ENCODE assay signal across 12 cellular contexts in the genomic region with DNA sequence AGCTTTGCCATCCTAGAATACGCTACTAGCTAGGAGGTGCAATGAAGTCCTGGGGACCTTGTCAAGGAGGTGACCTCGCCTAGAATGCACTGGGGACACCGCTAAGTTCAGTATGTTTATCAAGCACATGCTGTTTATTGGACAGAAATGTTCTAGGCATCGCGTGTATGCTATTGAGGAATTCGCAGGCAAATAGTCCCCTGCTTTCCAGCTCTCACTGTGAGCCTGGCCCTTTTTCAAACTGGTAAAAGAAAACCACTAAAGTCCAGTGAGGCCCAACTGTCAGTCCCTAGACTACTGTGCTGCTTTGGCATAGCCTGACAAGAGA. TPM values are rescaled to one million over a fixed set of nuclear protein-coding genes. Genes with fewer than 3 reads are reported as not detected.
DNase-seq lines count a peak whose midpoint lies in the region; ATAC-seq, FAIRE-seq and TF ChIP-seq lines count a peak whose summit lies in the region.
"Had no signal": no experiment of that assay in that cellular context is flagged by ENCODE, and none has a peak within 500 bp of the region (broad histone marks: within the 10 kb centered on the region; RNA-seq: fewer than 3 reads in every experiment).

No MANE protein-coding gene starts in this region.

- no peak overlapping the region for H3K23ac ChIP-seq in H1 (ENCODE audit: insufficient read length)

- H4K8ac ChIP-seq in H1 (ENCODE audit: extremely low read depth, insufficient read depth, low read length) = no peak overlapping the region

- H3K4me1 ChIP-seq in H1 (replicated peaks in 1 of 4; ENCODE audit: control insufficient read depth in 3 of 4, insufficient read depth in 4 of 4, low read length in 3 of 4) = peaks cover 0 to 1% (median 0%) of the 10 kb centered on the region in 4 experiments; a peak in 1 of 7 replicates
- H3K4me1 ChIP-seq in sigmoid colon = peaks cover 0 to 26% (median 8%) of the 10 kb centered on the region in 4 donors
- H3K4me1 ChIP-seq in foreskin keratinocyte = no peaks in the 10 kb centered on the region

- H3K27ac ChIP-seq in SK-N-MC (0 out of 2 replicates have a peak overlapping the region, but pooled peaks have one; percentile 31), H1 (ENCODE audit: low read depth, low read length) (no peak overlapping the region), sigmoid colon (no peak overlapping the region), foreskin keratinocyte (no peak overlapping the region)
- H3K27ac ChIP-seq: upper lobe of right lung had no signal

- H4K91ac ChIP-seq in H1 (replicated peaks; ENCODE audit: insufficient read length, low read length) = no peak overlapping the region

- no peak for TF ChIP-seq POLR2A in H1 (IDR thresholded peaks at IDR 0.05; ENCODE audit: control extremely low read depth in 1 of 2, low read depth in 2 of 2, low read length in 2 of 2)
- no peak for TF ChIP-seq POLR2A in sigmoid colon (IDR thresholded peaks at IDR 0.05)

- H3K27me3 ChIP-seq in H1 (replicated peaks in 1 of 4; ENCODE audit: control insufficient read depth in 3 of 4, extremely low read depth in 1 of 4, insufficient read depth in 3 of 4, low read length in 3 of 4) = no peaks in the 10 kb centered on the region
- H3K27me3 ChIP-seq in sigmoid colon = no peaks in the 10 kb centered on the region
- no peaks in the 10 kb centered on the region for H3K27me3 ChIP-seq in foreskin keratinocyte
- H3K27me3 ChIP-seq: upper lobe of right lung had no signal

- TF ChIP-seq RAD21 in H1 (IDR thresholded peaks at IDR 0.05 in 1 of 2, conservative IDR thresholded peaks at IDR 0.05 in 1 of 2; ENCODE audit: low read depth in 2 of 2, low read length in 2 of 2) = no peak

- no peak overlapping the region for H3K56ac ChIP-seq in H1 (replicated peaks; ENCODE audit: insufficient read length, low read depth, low read length)

- intact Hi-C loops in sigmoid colon (cut with DNase I) = loop anchor here (2.0 to 5.0 kb wide), 2 partner anchors 36 to 79 kb away; no protein-coding TSS in a partner anchor

- H3K36me3 ChIP-seq in SK-N-MC (ENCODE audit: insufficient read depth, low read length) (no peaks in the 10 kb centered on the region), H1 (ENCODE audit: control insufficient read depth in 2 of 4, insufficient read depth in 4 of 4, low read length in 3 of 4) (no peaks in the 10 kb centered on the region), sigmoid colon (no peaks in the 10 kb centered on the region)
- H3K36me3 ChIP-seq: upper lobe of right lung had no signal

- H3K4ac ChIP-seq in H1 (replicated peaks; ENCODE audit: insufficient read length, low read depth, low read length) = no peak overlapping the region

- no peaks in the 10 kb centered on the region for H4K20me1 ChIP-seq in H1 (replicated peaks in 1 of 2; ENCODE audit: control insufficient read depth in 1 of 2, insufficient read depth in 2 of 2, low read length in 2 of 2)

- H3K4me2 ChIP-seq in H1 (ENCODE audit: insufficient read depth in 1 of 2, low read depth in 2 of 2, low read length in 2 of 2) = no peak overlapping the region

- no peak for FAIRE-seq in H1 (lab: Jason Lieb, UNC)

- TF ChIP-seq CTCF in H1 (IDR thresholded peaks at IDR 0.05; ENCODE audit: control extremely low read depth in 1 of 3, insufficient read depth in 1 of 3, low read depth in 1 of 3, low read length in 3 of 3) = no peak
- TF ChIP-seq CTCF in sigmoid colon (IDR thresholded peaks at IDR 0.05) = no peak
- TF ChIP-seq CTCF in foreskin keratinocyte (conservative IDR thresholded peaks at IDR 0.05) = no peak

- CTCF ChIA-PET in H1 (lab: Charles Lee; ENCODE audit: partially characterized antibody) = interaction anchor here (1.0 to 3.9 kb wide), 6 partner anchors 9 to 95 kb away, joined by 3 to 32 read pairs (median 6); no protein-coding TSS in a partner anchor

- H3K79me2 ChIP-seq in H1 (ENCODE audit: control insufficient read depth in 1 of 2, insufficient read depth in 2 of 2, low read length in 2 of 2) = peaks cover 9 to 36% of the 10 kb centered on the region in 2 experiments

- H3K23me2 ChIP-seq in H1 (ENCODE audit: low read depth, low read length) = peaks cover 7% of the 10 kb centered on the region; the same call in 1 of the 2 replicates

- H4K5ac ChIP-seq in H1 (ENCODE audit: insufficient read length, low read depth, low read length) = no peak overlapping the region

- POLR2A ChIA-PET in H1 (lab: Charles Lee; ENCODE audit: partially characterized antibody) = interaction anchor here (1.0 to 2.8 kb wide), 8 partner anchors 8 to 124 kb away, joined by 3 to 15 read pairs (median 4); a partner anchor contains a TSS

- no peak overlapping the region for H2BK12ac ChIP-seq in H1 (ENCODE audit: low read depth, low read length)

- TF ChIP-seq EP300 in H1 (IDR thresholded peaks at IDR 0.05; ENCODE audit: borderline replicate concordance in 1 of 2, low read depth in 2 of 2, low read length in 2 of 2) = no peak
- no peak for TF ChIP-seq EP300 in sigmoid colon (IDR thresholded peaks at IDR 0.05)

- no peak overlapping the region for H2BK5ac ChIP-seq in H1 (ENCODE audit: low read depth, low read length)

- no peak overlapping the region for H2BK15ac ChIP-seq in H1 (ENCODE audit: low read length)

- 0 out of 2 replicates have a peak overlapping the region, but pooled peaks have one; percentile 48 for H2BK20ac ChIP-seq in H1 (ENCODE audit: low read length)

- no peak overlapping the region for H3K18ac ChIP-seq in H1 (ENCODE audit: extremely low read depth, low read length)

- H2BK120ac ChIP-seq in H1 (replicated peaks; ENCODE audit: low read depth, low read length) = no peak overlapping the region

- H2AK5ac ChIP-seq in H1 (ENCODE audit: low read depth, low read length) = no peak overlapping the region

- no peak overlapping the region for H3K14ac ChIP-seq in H1 (ENCODE audit: insufficient read length)

- 91% methylated on average over 6 of the region's 6 CpGs; no CpG with 5 or more reads in 1 of the 2 experiments for WGBS in H1 (ENCODE audit: extremely low coverage in 1 of 2, insufficient coverage in 1 of 2, insufficient read length in 1 of 2, insufficient replicate concordance in 2 of 2, low coverage in 1 of 2, low lambda C conversion rate in 2 of 2, missing lambda C conversion rate in 1 of 2), 2 experiments
- WGBS in sigmoid colon, 2 donors = 90 to 94% methylated on average over 6 of the region's 6 CpGs

- no peak overlapping the region for H2AFZ ChIP-seq in H1 (ENCODE audit: low read length)

- no peaks in the 10 kb centered on the region for H3K9me3 ChIP-seq in SK-N-MC (ENCODE audit: low read depth, low read length)
- H3K9me3 ChIP-seq in H1 (ENCODE audit: insufficient read depth in 2 of 2, low read depth in 1 of 2, low read length in 1 of 2) = no peaks in the 10 kb centered on the region
- H3K9me3 ChIP-seq in sigmoid colon = no peaks in the 10 kb centered on the region
- H3K9me3 ChIP-seq: upper lobe of right lung had no signal

- H3K4me3 ChIP-seq in SK-N-MC = no peak overlapping the region
- no peak overlapping the region for H3K4me3 ChIP-seq in H1 (ENCODE audit: extremely low read depth in 1 of 4, insufficient read depth in 2 of 4, low read depth in 3 of 4, low read length in 4 of 4)
- no peak overlapping the region for H3K4me3 ChIP-seq in sigmoid colon
- H3K4me3 ChIP-seq: lung had no signal

- ATAC-seq in foreskin keratinocyte = no peak
- ATAC-seq: upper lobe of right lung had no signal

- H3K79me1 ChIP-seq in H1 (ENCODE audit: low read depth, low read length) = peaks cover 2% of the 10 kb centered on the region; the same call in 1 of the 2 replicates

- DNase-seq in activated effector memory CD4-positive, alpha-beta T cell treated with anti-CD3 and anti-CD28 coated beads, Interleukin-2, amount 50 U/mL, for 16 hours = peak; percentile 28
- DNase-seq in activated effector memory CD4-positive, alpha-beta T cell treated with Interleukin-2 at 50 U/mL for 16 hours = no peak
- DNase-seq in SK-N-MC (ENCODE audit: low read depth, low spot score) (no peak), H1 (ENCODE audit: low read depth in 1 of 2, low spot score in 2 of 2) (no peak), sigmoid colon (peak; percentile 13), Kasumi-1 (lab: John Stamatoyannopoulos, UW) (no peak), foreskin keratinocyte (no peak), ecto neural progenitor cell (ENCODE audit: low spot score) (no peak)
- DNase-seq: activated CD4-positive, alpha-beta T cell treated with anti-CD3 and anti-CD28 coated beads, Interleukin-2, amount 50 U/mL, for 1 hour; amygdala had no signal

- H3K9ac ChIP-seq in SK-N-MC (ENCODE audit: insufficient read length) (no peak overlapping the region), H1 (replicated peaks in 1 of 4; ENCODE audit: extremely low read depth in 1 of 4, low read depth in 3 of 4, low read length in 3 of 4) (no peak overlapping the region)

RNA-seq across cellular contexts. Expression of a gene that starts 1.2 kb away (rescaled TPM):
- total RNA-seq in H1 (2021; fragmentation: NEBNext Ultra II Directional; extraction: Animal tissue kit (Norgen Biotek cat#: 25700)) = 81.7 and 86.6 TPM in 2 replicates
- polyA plus RNA-seq in H1 (2011; rRNA removed) = 42.1 and 63.9 TPM in 2 replicates
- polyA plus RNA-seq in H1 (2011; cell fraction: cytosol; rRNA removed) = 21.4 TPM
- polyA plus RNA-seq in H1 (2011; cell fraction: nucleus; rRNA removed) = 38.1 TPM
- polyA plus RNA-seq in H1 (2012, experiment 1 of 2) = 60.6 to 73.4 TPM (median 66.4 TPM) in 4 replicates
- polyA plus RNA-seq in H1 (2012, experiment 2 of 2) = 59.5 TPM
- 94.8 TPM for polyA plus RNA-seq in H1 (2013, experiment 1 of 2)
- 101 TPM for polyA plus RNA-seq in H1 (2013, experiment 2 of 2)
- 40.1 and 42.1 TPM in 2 replicates for polyA minus RNA-seq in H1 (2011; rRNA and poly(A)+ RNA removed)
- 58.4 TPM for polyA minus RNA-seq in H1 (2011; cell fraction: cytosol; rRNA and poly(A)+ RNA removed)
- polyA minus RNA-seq in H1 (2011; cell fraction: nucleus; rRNA and poly(A)+ RNA removed) = 45.2 TPM
- total RNA-seq in sigmoid colon = 10 to 100 TPM in 1 of 4 donors, 1 to 10 TPM in 3; 5.0 to 11.9 (median 7.2) TPM
- 10 to 100 TPM; 15.3 to 16.2 (median 15.6) TPM for polyA plus RNA-seq in sigmoid colon
- total RNA-seq in foreskin keratinocyte = 16.3 and 17.9 TPM in 2 replicates
- 9.8 and 10.8 TPM in 2 replicates for polyA plus RNA-seq in foreskin keratinocyte

RNA-seq across cellular contexts. Expression of a gene that starts 11.0 kb away (rescaled TPM):
- 67.8 and 77.1 TPM in 2 replicates for total RNA-seq in H1 (2021; fragmentation: NEBNext Ultra II Directional; extraction: Animal tissue kit (Norgen Biotek cat#: 25700))
- polyA plus RNA-seq in H1 (2011; rRNA removed) (122 and 143 TPM in 2 replicates), sigmoid colon (10 to 100 TPM; 27.0 to 43.2 (median 41.7) TPM), foreskin keratinocyte (65.8 and 72.8 TPM in 2 replicates)
- 114 TPM for polyA plus RNA-seq in H1 (2011; cell fraction: cytosol; rRNA removed)
- 126 TPM for polyA plus RNA-seq in H1 (2011; cell fraction: nucleus; rRNA removed)
- polyA plus RNA-seq in H1 (2012, experiment 1 of 2) = 78.6 to 93.8 TPM (median 90.0 TPM) in 4 replicates
- polyA plus RNA-seq in H1 (2012, experiment 2 of 2) = 103 TPM
- polyA plus RNA-seq in H1 (2013, experiment 1 of 2) = 62.0 TPM
- polyA plus RNA-seq in H1 (2013, experiment 2 of 2) = 63.0 TPM
- 114 and 115 TPM in 2 replicates for polyA minus RNA-seq in H1 (2011; rRNA and poly(A)+ RNA removed)
- 73.9 TPM for polyA minus RNA-seq in H1 (2011; cell fraction: cytosol; rRNA and poly(A)+ RNA removed)
- 36.1 TPM for polyA minus RNA-seq in H1 (2011; cell fraction: nucleus; rRNA and poly(A)+ RNA removed)
- total RNA-seq in sigmoid colon (10 to 100 TPM; 20.2 to 41.9 (median 30.3) TPM), foreskin keratinocyte (34.8 and 44.4 TPM in 2 replicates)

RNA-seq across cellular contexts. Expression of a gene that starts 53.8 kb away (rescaled TPM):
- total RNA-seq in H1 (2021; fragmentation: NEBNext Ultra II Directional; extraction: Animal tissue kit (Norgen Biotek cat#: 25700)) = 116 and 121 TPM in 2 replicates
- 189 and 209 TPM in 2 replicates for polyA plus RNA-seq in H1 (2011; rRNA removed)
- 133 TPM for polyA plus RNA-seq in H1 (2011; cell fraction: cytosol; rRNA removed)
- 102 TPM for polyA plus RNA-seq in H1 (2011; cell fraction: nucleus; rRNA removed)
- 101 to 164 TPM (median 143 TPM) in 4 replicates for polyA plus RNA-seq in H1 (2012, experiment 1 of 2)
- 179 TPM for polyA plus RNA-seq in H1 (2012, experiment 2 of 2)
- polyA plus RNA-seq in H1 (2013, experiment 1 of 2) = 85.5 TPM
- 66.9 TPM for polyA plus RNA-seq in H1 (2013, experiment 2 of 2)
- 128 and 140 TPM in 2 replicates for polyA minus RNA-seq in H1 (2011; rRNA and poly(A)+ RNA removed)
- polyA minus RNA-seq in H1 (2011; cell fraction: cytosol; rRNA and poly(A)+ RNA removed) = 88.1 TPM
- 31.3 TPM for polyA minus RNA-seq in H1 (2011; cell fraction: nucleus; rRNA and poly(A)+ RNA removed)
- total RNA-seq in sigmoid colon = 10 to 100 TPM; 38.5 to 72.5 (median 52.4) TPM
- polyA plus RNA-seq in sigmoid colon = 10 to 100 TPM; 27.3 to 91.8 (median 36.6) TPM
- 81.8 and 83.2 TPM in 2 replicates for total RNA-seq in foreskin keratinocyte
- polyA plus RNA-seq in foreskin keratinocyte = 69.1 and 71.9 TPM in 2 replicates

RNA-seq across cellular contexts. Expression of a gene that starts 59.1 kb away (rescaled TPM):
- 22.1 and 23.7 TPM in 2 replicates for total RNA-seq in H1 (2021; fragmentation: NEBNext Ultra II Directional; extraction: Animal tissue kit (Norgen Biotek cat#: 25700))
- polyA plus RNA-seq in H1 (2011; rRNA removed) = 30.0 and 33.9 TPM in 2 replicates
- polyA plus RNA-seq in H1 (2011; cell fraction: cytosol; rRNA removed) = 31.3 TPM
- polyA plus RNA-seq in H1 (2011; cell fraction: nucleus; rRNA removed) = 26.4 TPM
- 9.0 to 18.0 TPM (median 17.3 TPM) in 4 replicates for polyA plus RNA-seq in H1 (2012, experiment 1 of 2)
- 21.1 TPM for polyA plus RNA-seq in H1 (2012, experiment 2 of 2)
- 29.1 TPM for polyA plus RNA-seq in H1 (2013, experiment 1 of 2)
- polyA plus RNA-seq in H1 (2013, experiment 2 of 2) = 30.8 TPM
- polyA minus RNA-seq in H1 (2011; rRNA and poly(A)+ RNA removed) = 18.9 and 19.8 TPM in 2 replicates
- polyA minus RNA-seq in H1 (2011; cell fraction: cytosol; rRNA and poly(A)+ RNA removed) = 12.2 TPM
- polyA minus RNA-seq in H1 (2011; cell fraction: nucleus; rRNA and poly(A)+ RNA removed) = 14.2 TPM
- total RNA-seq in sigmoid colon = 1 to 10 TPM; 3.2 to 8.4 (median 3.9) TPM
- polyA plus RNA-seq in sigmoid colon = 10 to 100 TPM in 1 of 3 donors, 1 to 10 TPM in 2; 2.1 to 15.0 (median 3.0) TPM
- total RNA-seq in foreskin keratinocyte = 8.0 and 10.9 TPM in 2 replicates
- polyA plus RNA-seq in foreskin keratinocyte = 8.0 and 11.5 TPM in 2 replicates

Comparison
In these comparisons a context has a peak if more than half of its experiments do, and no peak if none do; other contexts are left out.
1. DNase-seq: peak in activated effector memory CD4-positive, alpha-beta T cell treated with anti-CD3 and anti-CD28 coated beads, Interleukin-2, amount 50 U/mL, for 16 hours (single experiment) and sigmoid colon (single experiment); none in activated effector memory CD4-positive, alpha-beta T cell treated with Interleukin-2 at 50 U/mL for 16 hours (single experiment), SK-N-MC (single experiment), H1 (0 of 2), Kasumi-1 (0 of 2), foreskin keratinocyte (0 of 2) and ecto neural progenitor cell (single experiment).